ENCODE assay signal across 35 cellular contexts in genomic region chr2:106642679-106643078, GRCh38.
DNase-seq lines count a peak whose midpoint lies in the region; ATAC-seq, FAIRE-seq and TF ChIP-seq lines count a peak whose summit lies in the region.
"Had no signal": no experiment of that assay in that cellular context is flagged by ENCODE, and none has a peak within 500 bp of the region (broad histone marks: within the 10 kb centered on the region; RNA-seq: fewer than 3 reads in every experiment).

No MANE protein-coding gene starts in this region.

- H3K27me3 ChIP-seq in PC-9 (ENCODE audit: insufficient read depth, low read depth) (peaks cover 25% of the 10 kb centered on the region), endodermal cell (ENCODE audit: control insufficient read depth, insufficient read depth, low read length, poor library complexity, severe bottlenecking) (peaks cover 31% of the 10 kb centered on the region)
- H3K27me3 ChIP-seq: cardiac muscle cell, colonic mucosa, esophagus muscularis mucosa, gastrocnemius medialis, MG63, SJCRH30, upper lobe of left lung had no signal

- no peak overlapping the region for H2AFZ ChIP-seq in PC-9
- H2AFZ ChIP-seq: parathyroid adenoma had no signal

- TF ChIP-seq CTCF in PC-9 (conservative IDR thresholded peaks at IDR 0.05) (no peak), endodermal cell (conservative IDR thresholded peaks at IDR 0.05) (no peak)

- H3K36me3 Mint-ChIP-seq in endodermal cell (ENCODE audit: low read depth) = no peaks in the 10 kb centered on the region
- H3K36me3 Mint-ChIP-seq: activated naive CD4-positive, alpha-beta T cell treated with anti-CD3 and anti-CD28 coated beads, Interleukin-2, amount 10 ng/mL, durations not matched to agents 7 days and 5 days; stimulated activated naive B cell treated with anti-CD40 and anti-IgM and Interleukin-4, amounts not matched to agents 10 μg/mL and 1 μg/mL and 100 μg/mL, for 72 hours; T-cell had no signal

- no peaks in the 10 kb centered on the region for H3K9me2 ChIP-seq in PC-9 (ENCODE audit: insufficient read depth)

- H3K79me2 ChIP-seq in PC-9 (ENCODE audit: low read depth) = no peaks in the 10 kb centered on the region
- H3K79me2 ChIP-seq: parathyroid adenoma had no signal

- H3K4me3 Mint-ChIP-seq in endodermal cell = no peak overlapping the region
- H3K4me3 Mint-ChIP-seq: activated naive CD4-positive, alpha-beta T cell treated with anti-CD3 and anti-CD28 coated beads, Interleukin-2, amount 10 ng/mL, durations not matched to agents 7 days and 5 days; activated T-helper 1 cell treated with anti-CD3 and anti-CD28 coated beads, Interleukin-12 subunit alpha, Interleukin-12 subunit beta, Interleukin-2, Interleukin-4 antibody, amounts not matched to agents 30 ng/mL and 10 ng/mL and 1 ng/mL, durations not matched to agents 14 hours and 24 hours and 36 hours; effector memory CD8-positive, alpha-beta T cell; neural crest cell; stimulated activated naive B cell treated with anti-CD40 and anti-IgM and Interleukin-4, amounts not matched to agents 10 μg/mL and 1 μg/mL and 100 μg/mL, for 72 hours; T-cell had no signal

- ATAC-seq in HG02884 (IDR thresholded peaks at IDR 0.05; ENCODE audit: unreplicated experiment) = no peak
- ATAC-seq: activated CD4-positive, CD25-positive, alpha-beta regulatory T cell treated with anti-CD3 and anti-CD28 coated beads, Interleukin-2, amount 50 U/mL, for 24 hours; effector memory CD8-positive, alpha-beta T cell; gastrocnemius medialis; left ventricle myocardium superior; right cardiac atrium; stimulated activated naive B cell treated with anti-CD40 and anti-IgM and Interleukin-4, amounts not matched to agents 10 μg/mL and 1 μg/mL and 100 μg/mL, for 72 hours; T-cell had no signal

- no peaks in the 10 kb centered on the region for H4K20me1 ChIP-seq in PC-9 (ENCODE audit: insufficient read depth)

- no peaks in the 10 kb centered on the region for H3K9me3 Mint-ChIP-seq in endodermal cell
- H3K9me3 Mint-ChIP-seq: activated naive CD4-positive, alpha-beta T cell treated with anti-CD3 and anti-CD28 coated beads, Interleukin-2, amount 10 ng/mL, durations not matched to agents 7 days and 5 days; activated T-helper 1 cell treated with anti-CD3 and anti-CD28 coated beads, Interleukin-12 subunit alpha, Interleukin-12 subunit beta, Interleukin-2, Interleukin-4 antibody, amounts not matched to agents 30 ng/mL and 10 ng/mL and 1 ng/mL, durations not matched to agents 14 hours and 24 hours and 36 hours; effector memory CD8-positive, alpha-beta T cell; stimulated activated naive B cell treated with anti-CD40 and anti-IgM and Interleukin-4, amounts not matched to agents 10 μg/mL and 1 μg/mL and 100 μg/mL, for 72 hours; T-cell had no signal

- intact Hi-C loops in PC-9 (cut with micrococcal nuclease; ENCODE audit: unreplicated experiment) = no loop called here

- H3K27ac ChIP-seq in PC-9 (no peak overlapping the region), endodermal cell (ENCODE audit: low read depth, low read length) (no peak overlapping the region)
- H3K27ac ChIP-seq: cardiac muscle cell, colonic mucosa, esophagus muscularis mucosa, gastrocnemius medialis, parathyroid adenoma, SJCRH30, upper lobe of left lung had no signal

- H3K27ac Mint-ChIP-seq in endodermal cell = no peak overlapping the region
- H3K27ac Mint-ChIP-seq: activated naive CD4-positive, alpha-beta T cell treated with anti-CD3 and anti-CD28 coated beads, Interleukin-2, amount 10 ng/mL, durations not matched to agents 7 days and 5 days; activated T-helper 1 cell treated with anti-CD3 and anti-CD28 coated beads, Interleukin-12 subunit alpha, Interleukin-12 subunit beta, Interleukin-2, Interleukin-4 antibody, amounts not matched to agents 30 ng/mL and 10 ng/mL and 1 ng/mL, durations not matched to agents 14 hours and 24 hours and 36 hours; effector memory CD8-positive, alpha-beta T cell; stimulated activated naive B cell treated with anti-CD40 and anti-IgM and Interleukin-4, amounts not matched to agents 10 μg/mL and 1 μg/mL and 100 μg/mL, for 72 hours; T-cell had no signal

- no peaks in the 10 kb centered on the region for H3F3A ChIP-seq in PC-9 (ENCODE audit: insufficient read depth, low read depth)

- H3K36me3 ChIP-seq in PC-9 (ENCODE audit: low read depth) (no peaks in the 10 kb centered on the region), endodermal cell (ENCODE audit: control insufficient read depth, insufficient read depth, low read length) (no peaks in the 10 kb centered on the region)
- H3K36me3 ChIP-seq: cardiac muscle cell, colonic mucosa, esophagus muscularis mucosa, gastrocnemius medialis, MG63, SJCRH30, upper lobe of left lung had no signal

- H3K4me3 ChIP-seq in PC-9 = no peak overlapping the region
- H3K4me3 ChIP-seq in endodermal cell (ENCODE audit: low read length) = no peak overlapping the region
- H3K4me3 ChIP-seq: cardiac muscle cell, colonic mucosa, esophagus muscularis mucosa, gastrocnemius medialis, MG63, SJCRH30, upper lobe of left lung had no signal

- FAIRE-seq in endometrium (lab: Jason Lieb, UNC) = peak; percentile 100
- FAIRE-seq: HTR-8/SVneo, RCC 7860 had no signal

- BruUV-seq in PC-9 (replicated peaks; lab: Mats Ljungman, UMichigan) = no TSS peak

- H3K4me2 ChIP-seq in PC-9 = no peak overlapping the region

- H3K4me1 Mint-ChIP-seq in endodermal cell = peaks cover 21% of the 10 kb centered on the region
- H3K4me1 Mint-ChIP-seq: activated naive CD4-positive, alpha-beta T cell treated with anti-CD3 and anti-CD28 coated beads, Interleukin-2, amount 10 ng/mL, durations not matched to agents 7 days and 5 days; neural crest cell; stimulated activated naive B cell treated with anti-CD40 and anti-IgM and Interleukin-4, amounts not matched to agents 10 μg/mL and 1 μg/mL and 100 μg/mL, for 72 hours; T-cell had no signal

- DNase-seq in DMS153 (lab: John Stamatoyannopoulos, UW) = peak; percentile 66
- DNase-seq in NCI-H526 (lab: John Stamatoyannopoulos, UW) = peak; percentile 38
- DNase-seq in mucosa of gallbladder (ENCODE audit: low spot score) = peak; percentile 47
- DNase-seq in kidney glomerular epithelial cell (lab: John Stamatoyannopoulos, UW) = no peak
- DNase-seq in PC-9 = no peak
- no peak for DNase-seq in endodermal cell
- DNase-seq: activated CD4-positive, alpha-beta T cell treated with anti-CD3 and anti-CD28 coated beads, Interleukin-2, amount 50 U/mL, for 48 hours; activated naive CD4-positive, alpha-beta T cell treated with anti-CD3 and anti-CD28 coated beads, Interleukin-2, amount 10 ng/mL, durations not matched to agents 7 days and 5 days; anterior cingulate cortex; colonic mucosa; DND-41; effector memory CD8-positive, alpha-beta T cell; gastrocnemius medialis; HCEC 1CT; KBM-7; left ventricle myocardium superior; MG63; NCI-H510A treated with DMSO at 0.1 percent for 48 hours; right cardiac atrium; SJCRH30; stimulated activated CD4-positive, alpha-beta T cell treated with anti-CD3 and anti-CD28 coated beads, Interleukin-12 subunit alpha, Interleukin-12 subunit beta, amount 100 ng/mL, for 4 hours; stimulated activated CD4-positive, alpha-beta T cell treated with anti-CD3 and anti-CD28 coated beads, Interleukin-4, amount 100 ng/mL, for 4 hours; stimulated activated naive B cell treated with anti-CD40 and anti-IgM and Interleukin-4, amounts not matched to agents 10 μg/mL and 1 μg/mL and 100 μg/mL, for 72 hours; T-cell had no signal

- CTCF ChIA-PET in PC-9 (lab: Charles Lee) = no interaction called here

- no peaks in the 10 kb centered on the region for H3K4me1 ChIP-seq in PC-9 (replicated peaks; ENCODE audit: insufficient read depth)
- peaks cover 9% of the 10 kb centered on the region for H3K4me1 ChIP-seq in endodermal cell (ENCODE audit: control insufficient read depth, insufficient read depth, low read length)
- H3K4me1 ChIP-seq: colonic mucosa, esophagus muscularis mucosa, gastrocnemius medialis, parathyroid adenoma, SJCRH30, upper lobe of left lung had no signal

- H3K9me3 ChIP-seq in PC-9 (ENCODE audit: insufficient read depth, low read depth) (no peaks in the 10 kb centered on the region), endodermal cell (ENCODE audit: control insufficient read depth, low read length) (no peaks in the 10 kb centered on the region)
- H3K9me3 ChIP-seq: colonic mucosa, esophagus muscularis mucosa, gastrocnemius medialis, MG63, SJCRH30, upper lobe of left lung had no signal

- POLR2A ChIA-PET in PC-9 (lab: Charles Lee; ENCODE audit: unreplicated experiment) = interaction anchor here (0.7 kb wide), 1 partner anchor 44 kb away, joined by 8 read pairs; no protein-coding TSS in a partner anchor

- no peak overlapping the region for H3K9ac ChIP-seq in endodermal cell (ENCODE audit: extremely low read depth, low read length, poor library complexity, severe bottlenecking)
- H3K9ac ChIP-seq: parathyroid adenoma had no signal

- H3K27me3 Mint-ChIP-seq in endodermal cell (ENCODE audit: insufficient read depth) = peaks cover 19% of the 10 kb centered on the region
- H3K27me3 Mint-ChIP-seq: activated naive CD4-positive, alpha-beta T cell treated with anti-CD3 and anti-CD28 coated beads, Interleukin-2, amount 10 ng/mL, durations not matched to agents 7 days and 5 days had no signal

Comparison
In these comparisons a context has a peak if more than half of its experiments do, and no peak if none do; other contexts are left out.
1. DNase-seq: peak in DMS153 (single experiment), NCI-H526 (2 of 2) and mucosa of gallbladder (single experiment); none in kidney glomerular epithelial cell (single experiment), PC-9 (0 of 2) and endodermal cell (single experiment).